19 cellular contexts compared by ENCODE assay signal in genomic region chr13:106187092-106187491, GRCh38.
"Had no signal": no experiment of that assay in that cellular context is flagged by ENCODE, and none has a peak within 500 bp of the region (broad histone marks: within the 10 kb centered on the region; RNA-seq: fewer than 3 reads in every experiment).

No MANE protein-coding gene starts in this region.

- H3K4me2 ChIP-seq: SK-N-SH had no signal

- FAIRE-seq: RCC 7860 had no signal

- DNase-seq: KBM-7, NCI-H1092, NCI-H1105 treated with DMSO at 0.1 percent for 48 hours, NCI-H1417 treated with DMSO at 0.1 percent for 48 hours, NCI-H146, NCI-H1694 treated with DMSO at 0.1 percent for 48 hours, NCI-H1930, NCI-H2081, NCI-H2107, NCI-H2171, NCI-H446, NCI-H510A, NCI-H524 treated with DMSO at 0.1 percent for 48 hours, NCI-H82, RPMI8226, SHP77, SK-N-SH, SW 1271 had no signal

- H3K9ac ChIP-seq: SK-N-SH had no signal

- H3K9me3 ChIP-seq: SK-N-SH had no signal
